Comparison of ENCODE assay signal across 8 cellular contexts in genomic region chr4:39976945-39977488, GRCh38. TPM values are rescaled to one million over a fixed set of nuclear protein-coding genes. Genes with fewer than 3 reads are reported as not detected.
DNase-seq lines count a peak whose midpoint lies in the region; ATAC-seq and TF ChIP-seq lines count a peak whose summit lies in the region.

No MANE protein-coding gene starts in this region.

- 0% methylated on average over 4 of the region's 54 CpGs; no CpG with 5 or more reads in 1 of the 2 donors for WGBS in thyroid gland, 2 donors

- peak; percentile 48 for DNase-seq in NCI-H2227 (lab: John Stamatoyannopoulos, UW; ENCODE audit: unreplicated experiment)
- no peak for DNase-seq in NCI-H2227 treated with DMSO at 0.1 percent for 48 hours (lab: John Stamatoyannopoulos, UW)
- DNase-seq in OCI-M1 (lab: John Stamatoyannopoulos, UW): peak; percentile 72
- DNase-seq in activated gamma-delta T cell treated with Interleukin-2 at 50 U/mL for 16 hours: peak; percentile 36
- peak; percentile 53 for DNase-seq in germinal center (ENCODE audit: low spot score)
- DNase-seq in omental fat pad (ENCODE audit: low spot score): no peak
- peak; percentile 33 to 44 for DNase-seq in thyroid gland

- H3K27ac ChIP-seq in thyroid gland: peak overlapping the region; percentile 96 to 98 (median 98)

- H3K9me3 ChIP-seq in thyroid gland: no peaks in the 10 kb centered on the region

- intact Hi-C loops in thyroid gland (cut with DNase I): loop anchor here (5.0 to 10.0 kb wide), 2 partner anchors 280 to 452 kb away; partner anchors contain the start of genes UBE2K and UGDH

- peak overlapping the region; percentile 90 to 95 (median 95) for H3K4me3 ChIP-seq in thyroid gland (replicated peaks in 1 of 3)

- TF ChIP-seq CTCF in omental fat pad (IDR thresholded peaks at IDR 0.05) (no peak), thyroid gland (IDR thresholded peaks at IDR 0.05) (no peak)

- no peak for TF ChIP-seq POLR2A in thyroid gland (IDR thresholded peaks at IDR 0.05)

- ATAC-seq in HG02981 (IDR thresholded peaks at IDR 0.05; ENCODE audit: unreplicated experiment) (peak; percentile 15), omental fat pad (ENCODE audit: low FRiP score) (peak; percentile 33)

- no peaks in the 10 kb centered on the region for H3K27me3 ChIP-seq in thyroid gland

- H3K4me1 ChIP-seq in thyroid gland: peaks cover 10 to 11% of the 10 kb centered on the region in 2 donors

- H3K36me3 ChIP-seq in thyroid gland: peaks cover 6% of the 10 kb centered on the region in 2 donors

RNA-seq across cellular contexts. Expression of gene PDS5A, which starts 0.7 kb away (rescaled TPM):
- total RNA-seq in omental fat pad (10 to 100 TPM; 60.0 to 86.9 (median 75.1) TPM), thyroid gland (100 to 1,000 TPM in 2 of 4 donors, 10 to 100 TPM in 2; 92.3 to 133 (median 103) TPM)

Comparison
In these comparisons a context has a peak if more than half of its experiments do, and no peak if none do; other contexts are left out.
1. DNase-seq: peak in NCI-H2227 (single experiment), OCI-M1 (single experiment), activated gamma-delta T cell treated with Interleukin-2 at 50 U/mL for 16 hours (single experiment), germinal center (single experiment) and thyroid gland (2 of 2); none in NCI-H2227 treated with DMSO at 0.1 percent for 48 hours (single experiment) and omental fat pad (single experiment).